Comparison of ENCODE assay signal across 15 cellular contexts in genomic region chr11:86444981-86445380, GRCh38.
"Had no signal": no experiment of that assay in that cellular context is flagged by ENCODE, and none has a peak within 500 bp of the region (broad histone marks: within the 10 kb centered on the region; RNA-seq: fewer than 3 reads in every experiment).

No MANE protein-coding gene starts in this region.

- H3K9me3 Mint-ChIP-seq: activated T-cell treated with anti-CD3 and anti-CD28 coated beads, Interleukin-2, amount 50 U/mL, for 4 hours; naive thymus-derived CD4-positive, alpha-beta T cell had no signal

- DNase-seq: activated CD4-positive, CD25-positive, alpha-beta regulatory T cell treated with anti-CD3 and anti-CD28 coated beads, Interleukin-2, amount 50 U/mL, for 72 hours; activated CD8-positive, alpha-beta memory T cell treated with anti-CD3 and anti-CD28 coated beads, Interleukin-2, amount 10 ng/mL, durations not matched to agents 7 days and 5 days; activated T-cell treated with anti-CD3 and anti-CD28 coated beads, Interleukin-2, amount 50 U/mL, for 4 hours; amniotic stem cell; body of pancreas; caudate nucleus; erythroblast; islet precursor cell; mammary epithelial cell; mucosa of descending colon; naive thymus-derived CD4-positive, alpha-beta T cell; ovary; right lobe of liver; T1000 had no signal

- ATAC-seq: activated CD8-positive, alpha-beta memory T cell treated with anti-CD3 and anti-CD28 coated beads, Interleukin-2, amount 10 ng/mL, durations not matched to agents 7 days and 5 days; activated T-cell treated with anti-CD3 and anti-CD28 coated beads, Interleukin-2, amount 50 U/mL, for 4 hours; body of pancreas; gastroesophageal sphincter; mucosa of descending colon; naive thymus-derived CD4-positive, alpha-beta T cell; right lobe of liver had no signal

- H3K27me3 Mint-ChIP-seq: activated CD8-positive, alpha-beta memory T cell treated with anti-CD3 and anti-CD28 coated beads, Interleukin-2, amount 10 ng/mL, durations not matched to agents 7 days and 5 days; naive thymus-derived CD4-positive, alpha-beta T cell had no signal

- H3K27ac Mint-ChIP-seq: activated CD8-positive, alpha-beta memory T cell treated with anti-CD3 and anti-CD28 coated beads, Interleukin-2, amount 10 ng/mL, durations not matched to agents 7 days and 5 days; naive thymus-derived CD4-positive, alpha-beta T cell had no signal

- H3K4me3 Mint-ChIP-seq: activated CD8-positive, alpha-beta memory T cell treated with anti-CD3 and anti-CD28 coated beads, Interleukin-2, amount 10 ng/mL, durations not matched to agents 7 days and 5 days; activated T-cell treated with anti-CD3 and anti-CD28 coated beads, Interleukin-2, amount 50 U/mL, for 4 hours; naive thymus-derived CD4-positive, alpha-beta T cell had no signal
